Comparison of ENCODE assay signal across 8 cellular contexts in the genomic region with DNA sequence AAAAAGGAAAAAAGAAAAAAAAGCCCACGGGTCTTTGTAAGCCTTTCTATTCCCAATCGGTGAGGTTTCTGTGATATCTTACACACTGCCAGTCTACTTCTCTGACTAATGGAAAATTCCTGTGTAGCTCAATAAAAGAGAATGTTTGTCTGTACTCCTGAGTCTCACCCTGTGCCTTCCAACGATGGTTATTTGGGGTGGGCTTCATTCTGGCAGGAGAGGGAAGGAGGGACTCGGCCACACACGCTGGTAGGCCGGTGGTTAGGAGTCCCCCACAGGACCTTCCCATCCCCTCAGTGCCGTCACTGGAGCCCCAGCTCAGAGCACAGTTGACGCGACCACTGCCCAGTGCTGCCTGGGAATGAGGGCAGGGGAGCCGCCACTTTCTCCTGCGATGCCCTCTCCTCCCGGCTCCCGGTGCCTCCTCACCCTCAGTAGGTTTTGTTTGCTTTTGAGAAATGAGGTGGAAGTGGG.
DNase-seq lines count a peak whose midpoint lies in the region; ATAC-seq, FAIRE-seq and TF ChIP-seq lines count a peak whose summit lies in the region.

No MANE protein-coding gene starts in this region.

- POLR2A ChIA-PET in activated naive CD8-positive, alpha-beta T cell treated with anti-CD3 and anti-CD28 coated beads, Interleukin-2, amount 10 ng/mL, durations not matched to agents 7 days and 5 days (lab: Charles Lee) = no interaction called here

- peaks cover 5% of the 10 kb centered on the region for H3K36me3 Mint-ChIP-seq in activated naive CD8-positive, alpha-beta T cell treated with anti-CD3 and anti-CD28 coated beads, Interleukin-2, amount 10 ng/mL, durations not matched to agents 7 days and 5 days

- H4K20me1 ChIP-seq in BLaER1 (no peaks in the 10 kb centered on the region), hepatocyte (ENCODE audit: insufficient read depth, poor library complexity, severe bottlenecking) (no peaks in the 10 kb centered on the region)

- in situ Hi-C loops in KBM-7 (cut with MboI; ENCODE audit: low pct_unique_long_range_greater_than_20kb, low sequenced_read_pairs) = no loop called here

- no peaks in the 10 kb centered on the region for H3K9me3 Mint-ChIP-seq in activated naive CD8-positive, alpha-beta T cell treated with anti-CD3 and anti-CD28 coated beads, Interleukin-2, amount 10 ng/mL, durations not matched to agents 7 days and 5 days

- WGBS in hepatocyte (ENCODE audit: low lambda C conversion rate, missing lambda C conversion rate) = 37% methylated on average over 12 of the region's 13 CpGs
- 52 to 58% (median 54%) methylated on average over 13 of the region's 13 CpGs for WGBS in small intestine, 3 donors

- peaks cover 37% of the 10 kb centered on the region for H3K4me1 ChIP-seq in BLaER1
- H3K4me1 ChIP-seq in hepatocyte (ENCODE audit: insufficient read depth) = peaks cover 21% of the 10 kb centered on the region
- peaks cover 0 to 2% of the 10 kb centered on the region in 2 donors for H3K4me1 ChIP-seq in small intestine (ENCODE audit: control insufficient read depth in 2 of 2, insufficient read depth in 1 of 2, low read depth in 1 of 2, low read length in 1 of 2)

- H3K4me2 ChIP-seq in BLaER1 (peak overlapping the region; percentile 87), hepatocyte (peak overlapping the region; percentile 81)

- H3K36me3 ChIP-seq in BLaER1 (peaks cover 19% of the 10 kb centered on the region), hepatocyte (replicated peaks; ENCODE audit: insufficient read depth, low read depth) (no peaks in the 10 kb centered on the region), small intestine (ENCODE audit: control insufficient read depth in 2 of 2, insufficient read depth in 2 of 2, low read length in 2 of 2) (no peaks in the 10 kb centered on the region)

- H3K27me3 ChIP-seq in BLaER1 = no peaks in the 10 kb centered on the region
- H3K27me3 ChIP-seq in hepatocyte = no peaks in the 10 kb centered on the region
- H3K27me3 ChIP-seq in small intestine (ENCODE audit: control insufficient read depth in 2 of 2, insufficient read depth in 2 of 2, low read length in 2 of 2) = no peaks in the 10 kb centered on the region

- TF ChIP-seq CTCF in hepatocyte (IDR thresholded peaks at IDR 0.05; ENCODE audit: poor library complexity) = no peak

- peaks cover 29% of the 10 kb centered on the region for H3K4me1 Mint-ChIP-seq in activated naive CD8-positive, alpha-beta T cell treated with anti-CD3 and anti-CD28 coated beads, Interleukin-2, amount 10 ng/mL, durations not matched to agents 7 days and 5 days

- H3K4me3 ChIP-seq in BLaER1 = no peak overlapping the region
- H3K4me3 ChIP-seq in hepatocyte = peak overlapping the region; percentile 24
- peak overlapping the region in 1 of 2 donors; percentile 53 for H3K4me3 ChIP-seq in small intestine (ENCODE audit: low read depth in 1 of 2, low read length in 2 of 2)

- FAIRE-seq in small intestine (lab: Jason Lieb, UNC) = no peak

- peak; percentile 25 for DNase-seq in activated naive CD8-positive, alpha-beta T cell treated with anti-CD3 and anti-CD28 coated beads, Interleukin-2, amount 10 ng/mL, durations not matched to agents 7 days and 5 days
- DNase-seq in hepatocyte (ENCODE audit: low spot score) = peak; percentile 55
- peak; percentile 38 for DNase-seq in small intestine
- no peak for DNase-seq in KBM-7
- DNase-seq in HPDE6-E6E7 (ENCODE audit: extremely low spot score) = no peak

- ATAC-seq in HG02884 (IDR thresholded peaks at IDR 0.05; ENCODE audit: unreplicated experiment) (peak; percentile 2), HG02623 (IDR thresholded peaks at IDR 0.05; ENCODE audit: unreplicated experiment) (no peak)
- no peak for ATAC-seq in activated naive CD8-positive, alpha-beta T cell treated with anti-CD3 and anti-CD28 coated beads, Interleukin-2, amount 10 ng/mL, durations not matched to agents 7 days and 5 days (ENCODE audit: low read depth)

- H3K27ac ChIP-seq in BLaER1 (no peak overlapping the region), hepatocyte (peak overlapping the region; percentile 78), small intestine (ENCODE audit: low read depth in 1 of 2, low read length in 1 of 2) (peak overlapping the region in 1 of 2 donors; percentile 20)

- H3K9me2 ChIP-seq in hepatocyte (replicated peaks; ENCODE audit: insufficient read depth) = no peaks in the 10 kb centered on the region

- peak overlapping the region; percentile 93 for H3K27ac Mint-ChIP-seq in activated naive CD8-positive, alpha-beta T cell treated with anti-CD3 and anti-CD28 coated beads, Interleukin-2, amount 10 ng/mL, durations not matched to agents 7 days and 5 days

- H3K4me3 Mint-ChIP-seq in activated naive CD8-positive, alpha-beta T cell treated with anti-CD3 and anti-CD28 coated beads, Interleukin-2, amount 10 ng/mL, durations not matched to agents 7 days and 5 days = peak overlapping the region; percentile 24

- H3K27me3 Mint-ChIP-seq in activated naive CD8-positive, alpha-beta T cell treated with anti-CD3 and anti-CD28 coated beads, Interleukin-2, amount 10 ng/mL, durations not matched to agents 7 days and 5 days = no peaks in the 10 kb centered on the region

- H3K79me2 ChIP-seq in hepatocyte = no peaks in the 10 kb centered on the region

- H2AFZ ChIP-seq in hepatocyte = peak overlapping the region; percentile 59

- no peaks in the 10 kb centered on the region for H3K9me3 ChIP-seq in BLaER1
- no peaks in the 10 kb centered on the region for H3K9me3 ChIP-seq in hepatocyte (ENCODE audit: low read depth)
- no peaks in the 10 kb centered on the region for H3K9me3 ChIP-seq in small intestine (ENCODE audit: control insufficient read depth, low read depth)

- H3K9ac ChIP-seq in BLaER1 = no peak overlapping the region

Comparison
In these comparisons a context has a peak if more than half of its experiments do, and no peak if none do; other contexts are left out.
1. DNase-seq: peak in activated naive CD8-positive, alpha-beta T cell treated with anti-CD3 and anti-CD28 coated beads, Interleukin-2, amount 10 ng/mL, durations not matched to agents 7 days and 5 days (single experiment), hepatocyte (single experiment) and small intestine (single experiment); none in KBM-7 (single experiment) and HPDE6-E6E7 (single experiment).